In the genomic region with DNA sequence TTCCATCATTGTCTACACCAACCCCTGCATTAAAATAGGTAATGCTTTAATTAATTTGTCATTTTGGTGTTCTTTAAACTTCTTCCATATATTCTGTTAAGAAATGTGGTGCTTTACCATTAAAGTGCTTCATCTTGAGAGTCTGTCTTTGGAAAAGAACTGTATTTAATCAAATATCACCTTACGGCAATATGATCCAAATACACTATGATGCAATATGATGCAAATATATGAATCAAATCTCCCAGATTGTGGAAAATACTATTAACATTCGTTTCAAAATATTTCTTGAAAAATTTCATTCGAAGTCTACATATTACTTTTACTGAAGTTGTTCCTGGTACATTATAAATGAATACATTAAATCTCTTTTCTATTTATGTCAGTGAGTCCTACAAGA, we compare ENCODE assay signal across 1 cellular context.
A peak's percentile ranks its signal among the peaks of the same experiment; 100 is the strongest.
TF ChIP-seq lines count a peak whose summit lies in the region.

No MANE protein-coding gene starts in this region.

TF ChIP-seq in IMR-90, 13 proteins besides CTCF, POLR2A, EP300 and RAD21:
- TF ChIP-seq, protein P1, sequence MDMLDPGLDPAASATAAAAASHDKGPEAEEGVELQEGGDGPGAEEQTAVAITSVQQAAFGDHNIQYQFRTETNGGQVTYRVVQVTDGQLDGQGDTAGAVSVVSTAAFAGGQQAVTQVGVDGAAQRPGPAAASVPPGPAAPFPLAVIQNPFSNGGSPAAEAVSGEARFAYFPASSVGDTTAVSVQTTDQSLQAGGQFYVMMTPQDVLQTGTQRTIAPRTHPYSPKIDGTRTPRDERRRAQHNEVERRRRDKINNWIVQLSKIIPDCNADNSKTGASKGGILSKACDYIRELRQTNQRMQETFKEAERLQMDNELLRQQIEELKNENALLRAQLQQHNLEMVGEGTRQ (IDR thresholded peaks at IDR 0.05; ENCODE audit: low read depth, low read length): no peak
- peak; percentile 65 for TF ChIP-seq CEBPB (IDR thresholded peaks at IDR 0.05; ENCODE audit: low read depth, low read length)
